In genomic region chr3:22378869-22379268, GRCh38 we compare ENCODE assay signal across 24 cellular contexts.
"Had no signal": no experiment of that assay in that cellular context is flagged by ENCODE, and none has a peak within 500 bp of the region (broad histone marks: within the 10 kb centered on the region; RNA-seq: fewer than 3 reads in every experiment).

No MANE protein-coding gene starts in this region.

- H3K27me3 ChIP-seq: testis, thyroid gland, tibial artery, tibial nerve, upper lobe of left lung, upper lobe of right lung, uterus, vagina had no signal

- DNase-seq: stimulated activated CD4-positive, alpha-beta T cell treated with anti-CD3 and anti-CD28 coated beads, Interleukin-2, amount 100 ng/mL, for 48 hours; stimulated activated CD4-positive, alpha-beta T cell treated with anti-CD3 and anti-CD28 coated beads, Interleukin-4, amount 100 ng/mL, for 1 hour; stimulated activated CD4-positive, alpha-beta T cell treated with anti-CD3 and anti-CD28 coated beads, Interleukin-4, amount 100 ng/mL, for 24 hours; stimulated activated CD4-positive, alpha-beta T cell treated with anti-CD3 and anti-CD28 coated beads, Interleukin-4, amount 100 ng/mL, for 4 hours; stimulated activated CD8-positive, alpha-beta memory T cell treated with anti-CD3 and anti-CD28 coated beads, Interleukin-4, amount 100 ng/mL, for 48 hours; stimulated activated naive B cell treated with anti-CD40 and anti-IgM and Interleukin-4, amounts not matched to agents 10 μg/mL and 1 μg/mL and 100 μg/mL, for 72 hours; stimulated activated naive CD4-positive, alpha-beta T cell; stimulated activated naive CD4-positive, alpha-beta T cell treated with Interleukin-2 at 50 U/mL for 16 hours; stimulated activated naive CD8-positive, alpha-beta T cell treated with anti-CD3 and anti-CD28 coated beads, Interleukin-15, amount 100 ng/mL, for 72 hours; stimulated activated naive CD8-positive, alpha-beta T cell treated with anti-CD3 and anti-CD28 coated beads, Interleukin-15, Interleukin-2, amounts not matched to agents 100 U/mL and 50 U/mL, for 24 hours; stomach; substantia nigra; testis; thyroid gland; tibial artery; transverse colon; trophoblast cell; upper lobe of left lung; upper lobe of right lung; uterus had no signal

- H3K36me3 ChIP-seq: stomach, suprapubic skin, thoracic aorta, thyroid gland, tibial artery, tibial nerve, transverse colon, upper lobe of left lung, upper lobe of right lung, uterus, vagina had no signal

- H3K27ac ChIP-seq: stomach, suprapubic skin, testis, thoracic aorta, thyroid gland, tibial artery, tibial nerve, transverse colon, upper lobe of left lung, upper lobe of right lung, uterus, vagina had no signal

- H3K4me3 ChIP-seq: stomach, suprapubic skin, testis, thoracic aorta, thyroid gland, tibial artery, tibial nerve, transverse colon, upper lobe of left lung, upper lobe of right lung, uterus, vagina had no signal
